24 cellular contexts compared by ENCODE assay signal in the genomic region with DNA sequence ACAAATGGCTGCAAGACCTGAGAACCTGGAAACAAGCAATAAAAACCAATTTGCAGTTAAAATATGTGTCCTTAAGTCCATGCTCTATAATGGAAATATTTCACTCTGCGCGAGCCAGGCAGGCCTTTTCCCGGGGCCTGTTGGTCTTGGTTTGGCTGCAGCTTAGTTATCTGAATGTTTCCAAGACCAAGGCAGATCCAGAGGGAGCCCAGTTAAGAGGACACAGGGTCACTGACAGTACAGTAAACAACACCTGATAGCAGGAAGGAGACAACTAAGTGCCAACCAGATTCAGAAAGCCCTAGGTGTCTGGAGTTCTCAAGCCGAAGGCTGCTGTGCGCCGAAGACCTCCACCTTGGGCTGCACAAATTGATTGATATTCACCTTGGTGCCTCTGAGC. TPM values are rescaled to one million over a fixed set of nuclear protein-coding genes. Genes with fewer than 3 reads are reported as not detected.
"Had no signal": no experiment of that assay in that cellular context is flagged by ENCODE, and none has a peak within 500 bp of the region (broad histone marks: within the 10 kb centered on the region; RNA-seq: fewer than 3 reads in every experiment).

No MANE protein-coding gene starts in this region.

- DNase-seq: activated CD4-positive, alpha-beta T cell treated with anti-CD3 and anti-CD28 coated beads for 4 hours; activated CD4-positive, alpha-beta T cell treated with anti-CD3 and anti-CD28 coated beads, Interleukin-2, amount 50 U/mL, for 48 hours; activated CD4-positive, CD25-positive, alpha-beta regulatory T cell; activated CD8-positive, alpha-beta memory T cell treated with anti-CD3 and anti-CD28 coated beads, Interleukin-2, amount 50 U/mL, for 48 hours; activated naive CD4-positive, alpha-beta T cell treated with Interleukin-2 at 50 U/mL for 16 hours; activated naive CD8-positive, alpha-beta T cell treated with anti-CD3 and anti-CD28 coated beads, Interleukin-2, amount 10 ng/mL, durations not matched to agents 7 days and 5 days; activated T-cell treated with anti-CD3 and anti-CD28 coated beads, Interleukin-2, amount 50 U/mL, for 4 hours; amniotic stem cell; erythroblast; foreskin fibroblast; immature natural killer cell; mucosa of descending colon; occipital lobe; posterior cingulate gyrus; retina; stimulated activated CD4-positive, alpha-beta T cell treated with anti-CD3 and anti-CD28 coated beads, Interleukin-12 subunit alpha, Interleukin-12 subunit beta, amount 100 ng/mL, for 4 hours; T1000; testis; uterus had no signal

- H3K4me3 Mint-ChIP-seq: activated naive CD8-positive, alpha-beta T cell treated with anti-CD3 and anti-CD28 coated beads, Interleukin-2, amount 10 ng/mL, durations not matched to agents 7 days and 5 days; activated T-cell treated with anti-CD3 and anti-CD28 coated beads, Interleukin-2, amount 50 U/mL, for 4 hours; immature natural killer cell; memory B cell had no signal

- H3K4me3 ChIP-seq: hepatocyte, mucosa of descending colon, testis, uterus had no signal

- H3K9me3 Mint-ChIP-seq: activated naive CD8-positive, alpha-beta T cell treated with anti-CD3 and anti-CD28 coated beads, Interleukin-2, amount 10 ng/mL, durations not matched to agents 7 days and 5 days; activated T-cell treated with anti-CD3 and anti-CD28 coated beads, Interleukin-2, amount 50 U/mL, for 4 hours; activated T-helper 2 cell treated with anti-CD3 and anti-CD28 coated beads, Interferon-gamma antibody, Interleukin-2, Interleukin-4, amounts not matched to agents 10 μg/mL and 5 μg/mL and 100 μg/mL, durations not matched to agents 14 hours and 24 hours and 36 hours; immature natural killer cell; memory B cell had no signal

- H3K36me3 ChIP-seq: uterus had no signal

- H3K27ac ChIP-seq: hepatocyte, testis had no signal

- H3K4me1 Mint-ChIP-seq: activated naive CD8-positive, alpha-beta T cell treated with anti-CD3 and anti-CD28 coated beads, Interleukin-2, amount 10 ng/mL, durations not matched to agents 7 days and 5 days; immature natural killer cell; memory B cell had no signal

- H3K36me3 Mint-ChIP-seq: activated naive CD8-positive, alpha-beta T cell treated with anti-CD3 and anti-CD28 coated beads, Interleukin-2, amount 10 ng/mL, durations not matched to agents 7 days and 5 days; memory B cell had no signal

- H3K27ac Mint-ChIP-seq: activated naive CD8-positive, alpha-beta T cell treated with anti-CD3 and anti-CD28 coated beads, Interleukin-2, amount 10 ng/mL, durations not matched to agents 7 days and 5 days; activated T-helper 2 cell treated with anti-CD3 and anti-CD28 coated beads, Interferon-gamma antibody, Interleukin-2, Interleukin-4, amounts not matched to agents 10 μg/mL and 5 μg/mL and 100 μg/mL, durations not matched to agents 14 hours and 24 hours and 36 hours; immature natural killer cell; memory B cell had no signal

- H3K27me3 ChIP-seq: hepatocyte, testis, uterus had no signal

- ATAC-seq: activated T-cell treated with anti-CD3 and anti-CD28 coated beads, Interleukin-2, amount 50 U/mL, for 4 hours; mucosa of descending colon had no signal

- H3K9me3 ChIP-seq: mucosa of descending colon, testis, uterus had no signal

RNA-seq across cellular contexts. Expression of a gene that starts 32.8 kb away (rescaled TPM):
- total RNA-seq: activated CD8-positive, alpha-beta memory T cell treated with anti-CD3 and anti-CD28 coated beads for 36 hours; activated naive CD8-positive, alpha-beta T cell treated with anti-CD3 and anti-CD28 coated beads, Interleukin-2, amount 10 ng/mL, durations not matched to agents 7 days and 5 days; activated T-helper 2 cell treated with anti-CD3 and anti-CD28 coated beads, Interferon-gamma antibody, Interleukin-2, Interleukin-4, amounts not matched to agents 10 μg/mL and 5 μg/mL and 100 μg/mL, durations not matched to agents 14 hours and 24 hours and 36 hours; T-helper 1 cell treated with Interleukin-12 subunit alpha and Interleukin-12 subunit beta and Interleukin-4 antibody, amounts not matched to agents 30 ng/mL and 1 ng/mL, for 36 hours had no signal
- polyA plus RNA-seq: immature natural killer cell had no signal
